7 cellular contexts compared by ENCODE assay signal in the genomic region with DNA sequence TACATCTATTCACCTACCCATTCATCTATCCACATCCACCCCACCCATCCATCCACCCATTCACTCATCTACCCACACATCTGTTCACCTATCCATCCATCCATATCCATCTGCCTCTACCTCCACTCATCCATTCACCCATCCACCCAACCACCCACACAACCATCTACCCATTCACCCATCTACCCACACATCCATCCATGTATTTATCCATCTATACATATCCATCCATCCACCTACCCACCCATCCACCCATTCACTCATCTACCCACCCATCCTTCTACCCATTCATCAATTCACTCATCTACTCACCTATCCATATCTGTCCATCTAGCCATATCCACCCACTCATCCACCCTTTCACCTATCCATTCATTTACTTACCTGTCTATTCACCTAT.
"Had no signal": no experiment of that assay in that cellular context is flagged by ENCODE, and none has a peak within 500 bp of the region (broad histone marks: within the 10 kb centered on the region; RNA-seq: fewer than 3 reads in every experiment).

No MANE protein-coding gene starts in this region.

- ATAC-seq: HepG2, K562 had no signal

- H3K27ac Mint-ChIP-seq: IgD-negative memory B cell had no signal

- H3K27ac ChIP-seq: HL-60 had no signal

- H3K4me3 ChIP-seq: K562 had no signal

- H3K4me3 Mint-ChIP-seq: IgD-negative memory B cell had no signal

- H3K4me1 Mint-ChIP-seq: IgD-negative memory B cell had no signal

- H3K36me3 Mint-ChIP-seq: IgD-negative memory B cell had no signal

- FAIRE-seq: HepG2, HTR-8/SVneo, K562 had no signal

- DNase-seq: IMR-90, KBM-7 had no signal
